8 cellular contexts compared by ENCODE assay signal in the genomic region with DNA sequence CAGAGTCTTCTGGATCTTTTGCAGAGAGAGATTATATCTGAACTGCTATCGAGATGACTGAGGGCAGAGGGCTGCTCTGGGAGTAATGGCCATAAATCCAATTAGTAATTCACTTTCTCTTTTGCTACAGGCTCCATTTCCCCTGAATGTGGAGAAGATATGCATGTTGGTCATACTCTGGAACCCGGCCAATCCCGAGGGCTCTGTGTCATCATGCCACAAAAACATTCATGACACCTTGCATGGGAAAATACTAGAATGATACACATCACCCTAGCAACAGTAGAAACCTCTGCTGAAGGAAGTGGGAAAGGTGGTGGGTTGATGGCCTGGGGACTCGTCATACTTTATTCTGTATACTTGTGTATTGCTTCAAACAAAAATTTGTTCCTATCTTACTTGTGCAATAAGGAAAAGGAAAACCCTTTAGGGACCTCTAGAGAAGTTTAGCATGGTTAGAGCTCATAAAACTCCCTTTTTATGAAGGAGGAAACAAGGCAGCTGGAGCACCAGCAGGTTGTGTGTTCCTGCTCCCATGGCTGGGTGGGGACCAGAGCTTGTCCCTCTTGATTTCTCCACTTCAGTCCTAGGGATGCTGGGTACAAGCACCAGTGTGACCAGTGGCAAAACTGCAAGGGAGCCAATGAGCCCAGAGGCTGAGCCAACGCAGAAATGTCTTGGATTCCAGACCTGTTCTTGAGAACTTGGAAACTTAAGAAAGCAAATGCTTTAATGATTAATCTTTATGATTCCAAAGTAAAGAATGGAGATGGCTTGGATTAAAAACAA.
DNase-seq lines count a peak whose midpoint lies in the region; ATAC-seq and TF ChIP-seq lines count a peak whose summit lies in the region.

No MANE protein-coding gene starts in this region.

- ATAC-seq in GM21381 (IDR thresholded peaks at IDR 0.05; ENCODE audit: unreplicated experiment) (no peak), GM19467 (IDR thresholded peaks at IDR 0.05; ENCODE audit: unreplicated experiment) (no peak)
- no peak for ATAC-seq in stimulated activated memory B cell treated with anti-CD40 and anti-IgM and Interleukin-4, amounts not matched to agents 10 μg/mL and 1 μg/mL and 100 μg/mL, for 72 hours

- TF ChIP-seq CTCF in epithelial cell of esophagus (IDR thresholded peaks at IDR 0.05; ENCODE audit: insufficient read depth, low read depth, low read length, missing control alignments): no peak

- no peak overlapping the region for H3K27ac Mint-ChIP-seq in stimulated activated memory B cell treated with anti-CD40 and anti-IgM and Interleukin-4, amounts not matched to agents 10 μg/mL and 1 μg/mL and 100 μg/mL, for 72 hours

- no peak overlapping the region for H3K4me3 ChIP-seq in epithelial cell of esophagus (ENCODE audit: low read length)

- no peak overlapping the region for H3K4me3 Mint-ChIP-seq in stimulated activated memory B cell treated with anti-CD40 and anti-IgM and Interleukin-4, amounts not matched to agents 10 μg/mL and 1 μg/mL and 100 μg/mL, for 72 hours

- H3K36me3 Mint-ChIP-seq in stimulated activated memory B cell treated with anti-CD40 and anti-IgM and Interleukin-4, amounts not matched to agents 10 μg/mL and 1 μg/mL and 100 μg/mL, for 72 hours: no peaks in the 10 kb centered on the region

- H3K27me3 Mint-ChIP-seq in stimulated activated memory B cell treated with anti-CD40 and anti-IgM and Interleukin-4, amounts not matched to agents 10 μg/mL and 1 μg/mL and 100 μg/mL, for 72 hours: no peaks in the 10 kb centered on the region

- peaks cover 3% of the 10 kb centered on the region for H3K9me3 Mint-ChIP-seq in stimulated activated memory B cell treated with anti-CD40 and anti-IgM and Interleukin-4, amounts not matched to agents 10 μg/mL and 1 μg/mL and 100 μg/mL, for 72 hours

- H3K4me1 Mint-ChIP-seq in stimulated activated memory B cell treated with anti-CD40 and anti-IgM and Interleukin-4, amounts not matched to agents 10 μg/mL and 1 μg/mL and 100 μg/mL, for 72 hours: no peaks in the 10 kb centered on the region

- DNase-seq in GM03348 (ENCODE audit: low spot score) (peak; percentile 54), RKO (ENCODE audit: low spot score) (peak; percentile 71), epithelial cell of esophagus (ENCODE audit: low read depth) (peak; percentile 98), NCI-H1930 (lab: John Stamatoyannopoulos, UW) (no peak)
- DNase-seq in stimulated activated CD4-positive, alpha-beta T cell treated with anti-CD3 and anti-CD28 coated beads, Interleukin-4, amount 100 ng/mL, for 24 hours: peak; percentile 28

Comparison
In these comparisons a context has a peak if more than half of its experiments do, and no peak if none do; other contexts are left out.
1. DNase-seq: peak in GM03348 (single experiment), RKO (single experiment), epithelial cell of esophagus (single experiment) and stimulated activated CD4-positive, alpha-beta T cell treated with anti-CD3 and anti-CD28 coated beads, Interleukin-4, amount 100 ng/mL, for 24 hours (single experiment); none in NCI-H1930 (0 of 2).